ENCODE assay signal across 32 cellular contexts in genomic region chr2:60380411-60380810, GRCh38.
"Had no signal": no experiment of that assay in that cellular context is flagged by ENCODE, and none has a peak within 500 bp of the region (broad histone marks: within the 10 kb centered on the region; RNA-seq: fewer than 3 reads in every experiment).

No MANE protein-coding gene starts in this region.

- H3K4me3 ChIP-seq: cardiac muscle cell, MG63, PC-9 had no signal

- H3K4me2 ChIP-seq: PC-9 had no signal

- H2AFZ ChIP-seq: PC-9 had no signal

- H3K27ac ChIP-seq: brain microvascular endothelial cell, cardiac muscle cell, PC-9, RWPE1, WERI-Rb-1 had no signal

- H3K27me3 Mint-ChIP-seq: activated CD8-positive, alpha-beta T cell treated with anti-CD3 and anti-CD28 coated beads for 36 hours had no signal

- ATAC-seq: activated CD8-positive, alpha-beta T cell treated with anti-CD3 and anti-CD28 coated beads for 36 hours; activated T-cell treated with anti-CD3 and anti-CD28 coated beads, Interleukin-2, amount 50 U/mL, for 72 hours; activated T-helper 17 cell treated with anti-CD3 and anti-CD28 coated beads, Interleukin-2, amount 50 U/mL, for 72 hours had no signal

- H3K27ac Mint-ChIP-seq: activated CD4-positive, alpha-beta T cell treated with anti-CD3 and anti-CD28 coated beads, Interleukin-2, amount 10 ng/mL, durations not matched to agents 24 days and 14 days; activated CD8-positive, alpha-beta T cell treated with anti-CD3 and anti-CD28 coated beads for 36 hours; activated naive CD8-positive, alpha-beta T cell treated with anti-CD3 and anti-CD28 coated beads for 36 hours; activated T-cell treated with anti-CD3 and anti-CD28 coated beads, Interleukin-2, amount 50 U/mL, for 72 hours; activated T-helper 17 cell treated with anti-CD3 and anti-CD28 coated beads, Interleukin-2, amount 50 U/mL, for 72 hours had no signal

- FAIRE-seq: RCC 7860 had no signal

- H3K9me3 Mint-ChIP-seq: activated CD4-positive, alpha-beta T cell treated with anti-CD3 and anti-CD28 coated beads, Interleukin-2, amount 10 ng/mL, durations not matched to agents 24 days and 14 days; activated CD8-positive, alpha-beta T cell treated with anti-CD3 and anti-CD28 coated beads for 36 hours; activated naive CD8-positive, alpha-beta T cell treated with anti-CD3 and anti-CD28 coated beads for 36 hours; activated T-cell treated with anti-CD3 and anti-CD28 coated beads, Interleukin-2, amount 50 U/mL, for 72 hours; activated T-helper 17 cell treated with anti-CD3 and anti-CD28 coated beads, Interleukin-2, amount 50 U/mL, for 72 hours had no signal

- H3K9me3 ChIP-seq: MG63 had no signal

- H3K4me3 Mint-ChIP-seq: activated CD4-positive, alpha-beta T cell treated with anti-CD3 and anti-CD28 coated beads, Interleukin-2, amount 10 ng/mL, durations not matched to agents 24 days and 14 days; activated CD8-positive, alpha-beta T cell treated with anti-CD3 and anti-CD28 coated beads for 36 hours; activated naive CD8-positive, alpha-beta T cell treated with anti-CD3 and anti-CD28 coated beads for 36 hours; activated T-cell treated with anti-CD3 and anti-CD28 coated beads, Interleukin-2, amount 50 U/mL, for 72 hours; activated T-helper 17 cell treated with anti-CD3 and anti-CD28 coated beads, Interleukin-2, amount 50 U/mL, for 72 hours had no signal

- DNase-seq: activated CD4-positive, alpha-beta T cell treated with anti-CD3 and anti-CD28 coated beads, Interleukin-2, amount 10 ng/mL, durations not matched to agents 24 days and 14 days; activated CD4-positive, alpha-beta T cell treated with anti-CD3 and anti-CD28 coated beads, Interleukin-2, amount 50 U/mL, for 4 hours; activated CD8-positive, alpha-beta T cell treated with anti-CD3 and anti-CD28 coated beads for 36 hours; activated effector memory CD4-positive, alpha-beta T cell treated with anti-CD3 and anti-CD28 coated beads, Interleukin-2, amount 50 U/mL, for 16 hours; activated naive CD4-positive, alpha-beta T cell; activated naive CD4-positive, alpha-beta T cell treated with anti-CD3 and anti-CD28 coated beads, Interleukin-2, amount 50 U/mL, for 16 hours; activated naive CD8-positive, alpha-beta T cell treated with anti-CD3 and anti-CD28 coated beads for 36 hours; activated T-cell treated with anti-CD3 and anti-CD28 coated beads, Interleukin-2, amount 50 U/mL, for 1 hour; activated T-cell treated with anti-CD3 and anti-CD28 coated beads, Interleukin-2, amount 50 U/mL, for 72 hours; amniotic stem cell; aorta; brain microvascular endothelial cell; Kasumi-1; KG1; MG63; NCI-H1048; NCI-H1105 treated with DMSO at 0.1 percent for 48 hours; NCI-H1436; NCI-H1694; NCI-H1930; NCI-H2081 treated with DMSO at 0.1 percent for 48 hours; NCI-H345; NCI-H524 treated with DMSO at 0.1 percent for 48 hours; NK-92 treated with Interleukin-12 subunit alpha and Interleukin-12 subunit beta, amount 100 ng/mL, for 24 hours; PC-9; Right ventricle myocardium superior; T1000; WERI-Rb-1 had no signal

- H3K27me3 ChIP-seq: brain microvascular endothelial cell, cardiac muscle cell, MG63 had no signal

- H3K36me3 ChIP-seq: brain microvascular endothelial cell, cardiac muscle cell, MG63, WERI-Rb-1 had no signal

- H3K4me1 Mint-ChIP-seq: activated naive CD8-positive, alpha-beta T cell treated with anti-CD3 and anti-CD28 coated beads for 36 hours; activated T-helper 17 cell treated with anti-CD3 and anti-CD28 coated beads, Interleukin-2, amount 50 U/mL, for 72 hours had no signal
